ENCODE assay signal across 10 cellular contexts in genomic region chr2:9547272-9547991, GRCh38. TPM values are rescaled to one million over a fixed set of nuclear protein-coding genes. Genes with fewer than 3 reads are reported as not detected.
A peak's percentile ranks its signal among the peaks of the same experiment; 100 is the strongest.
DNase-seq lines count a peak whose midpoint lies in the region; ATAC-seq, FAIRE-seq and TF ChIP-seq lines count a peak whose summit lies in the region.
"Had no signal": no experiment of that assay in that cellular context is flagged by ENCODE, and none has a peak within 500 bp of the region (broad histone marks: within the 10 kb centered on the region; RNA-seq: fewer than 3 reads in every experiment).

No MANE protein-coding gene starts in this region.

- FAIRE-seq in HTR-8/SVneo (lab: Jason Lieb, UNC) (no peak), small intestine (lab: Jason Lieb, UNC) (no peak)

- H3K4me3 Mint-ChIP-seq in central memory CD8-positive, alpha-beta T cell = peak overlapping the region; percentile 12
- H3K4me3 Mint-ChIP-seq in nephron progenitor cell = no peak overlapping the region

- H3K27ac Mint-ChIP-seq in central memory CD8-positive, alpha-beta T cell (ENCODE audit: low read depth) = peak overlapping the region; percentile 71
- peak overlapping the region; percentile 29 for H3K27ac Mint-ChIP-seq in nephron progenitor cell

- no peaks in the 10 kb centered on the region for H3K27me3 ChIP-seq in DOHH2 (ENCODE audit: control insufficient read depth, low read length)
- no peaks in the 10 kb centered on the region for H3K27me3 ChIP-seq in Karpas-422 (ENCODE audit: low read length)
- no peaks in the 10 kb centered on the region for H3K27me3 ChIP-seq in small intestine (ENCODE audit: control insufficient read depth in 2 of 2, insufficient read depth in 2 of 2, low read length in 2 of 2)

- ATAC-seq in central memory CD8-positive, alpha-beta T cell (replicated peaks; ENCODE audit: extremely low read depth, poor library complexity, severe bottlenecking) = no peak
- no peak for ATAC-seq in HG03460 (IDR thresholded peaks at IDR 0.05; ENCODE audit: unreplicated experiment)

- peak overlapping the region; percentile 54 for H3K9ac ChIP-seq in Karpas-422 (ENCODE audit: low read length)

- TF ChIP-seq CTCF in DOHH2 (IDR thresholded peaks at IDR 0.05; ENCODE audit: low read depth, low read length, poor library complexity, severe bottlenecking) = no peak
- TF ChIP-seq CTCF in nephron progenitor cell (IDR thresholded peaks at IDR 0.05) = no peak

- no peak for DNase-seq in Karpas-422
- DNase-seq in central memory CD8-positive, alpha-beta T cell (ENCODE audit: low spot score in 2 of 2) = no peak
- DNase-seq in nephron progenitor cell = no peak
- no peak for DNase-seq in HTR-8/SVneo (ENCODE audit: insufficient read length, low spot score)
- no peak for DNase-seq in small intestine
- DNase-seq in NCI-H510A (lab: John Stamatoyannopoulos, UW) = no peak
- DNase-seq: NCI-H1048, WERI-Rb-1 had no signal

- H3K79me2 ChIP-seq in DOHH2 (ENCODE audit: control insufficient read depth, low read length) = peaks cover 88% of the 10 kb centered on the region
- peaks cover 99% of the 10 kb centered on the region for H3K79me2 ChIP-seq in Karpas-422 (ENCODE audit: low read length)

- H4K20me1 ChIP-seq in DOHH2 (ENCODE audit: control insufficient read depth, insufficient read depth, low read depth, low read length) (no peaks in the 10 kb centered on the region), Karpas-422 (ENCODE audit: insufficient read depth, low read depth, low read length) (no peaks in the 10 kb centered on the region)

- H3K36me3 ChIP-seq in DOHH2 (ENCODE audit: control insufficient read depth, low read length) (peaks cover 20% of the 10 kb centered on the region), Karpas-422 (ENCODE audit: insufficient read depth, low read length) (peaks cover 13% of the 10 kb centered on the region), small intestine (ENCODE audit: control insufficient read depth in 2 of 2, insufficient read depth in 2 of 2, low read length in 2 of 2) (no peaks in the 10 kb centered on the region)

- H3K9me2 ChIP-seq in DOHH2 (replicated peaks; ENCODE audit: control insufficient read depth, low read length) = no peaks in the 10 kb centered on the region
- H3K9me2 ChIP-seq in Karpas-422 (replicated peaks; ENCODE audit: insufficient read depth, low read length) = no peaks in the 10 kb centered on the region

- peaks cover 71% of the 10 kb centered on the region for H3F3A ChIP-seq in DOHH2 (ENCODE audit: control insufficient read depth, insufficient read depth)

- WGBS in small intestine, 3 donors = 83 to 93% (median 89%) methylated on average over 5 of the region's 5 CpGs

- no peaks in the 10 kb centered on the region for H3K9me3 ChIP-seq in DOHH2 (ENCODE audit: control insufficient read depth, insufficient read depth, low read length)
- no peaks in the 10 kb centered on the region for H3K9me3 ChIP-seq in Karpas-422 (ENCODE audit: low read length)
- no peaks in the 10 kb centered on the region for H3K9me3 ChIP-seq in small intestine (ENCODE audit: control insufficient read depth, low read depth)

- H3K27ac ChIP-seq in DOHH2 (ENCODE audit: low read depth, low read length) = peak overlapping the region; percentile 96
- H3K27ac ChIP-seq in Karpas-422 (ENCODE audit: low read length) = peak overlapping the region; percentile 94
- H3K27ac ChIP-seq in small intestine (ENCODE audit: low read depth in 1 of 2, low read length in 1 of 2) = peak overlapping the region in 1 of 2 donors; percentile 64
- H3K27ac ChIP-seq: WERI-Rb-1 had no signal

- H3K4me1 ChIP-seq in DOHH2 (ENCODE audit: control insufficient read depth, low read length) (peaks cover 98% of the 10 kb centered on the region), Karpas-422 (ENCODE audit: low read length) (peaks cover 96% of the 10 kb centered on the region), small intestine (ENCODE audit: control insufficient read depth in 2 of 2, insufficient read depth in 1 of 2, low read depth in 1 of 2, low read length in 1 of 2) (peaks cover 0 to 20% of the 10 kb centered on the region in 2 donors)

- H3K4me3 ChIP-seq in DOHH2 (ENCODE audit: low read length) (peak overlapping the region; percentile 72), Karpas-422 (ENCODE audit: low read length) (no peak overlapping the region), small intestine (ENCODE audit: low read depth in 1 of 2, low read length in 2 of 2) (no peak overlapping the region)

- no peaks in the 10 kb centered on the region for H3K27me3 Mint-ChIP-seq in central memory CD8-positive, alpha-beta T cell
- no peaks in the 10 kb centered on the region for H3K27me3 Mint-ChIP-seq in nephron progenitor cell (ENCODE audit: low read depth, poor library complexity)

- peak overlapping the region; percentile 96 for H3K4me2 ChIP-seq in DOHH2 (ENCODE audit: low read length)
- peak overlapping the region; percentile 90 for H3K4me2 ChIP-seq in Karpas-422 (ENCODE audit: low read depth, low read length, poor library complexity, severe bottlenecking)

- peaks cover 74% of the 10 kb centered on the region for H3K4me1 Mint-ChIP-seq in central memory CD8-positive, alpha-beta T cell
- peaks cover 39% of the 10 kb centered on the region for H3K4me1 Mint-ChIP-seq in nephron progenitor cell

- H2AFZ ChIP-seq in Karpas-422 (ENCODE audit: low read length) = no peak overlapping the region

- H3K9me3 Mint-ChIP-seq in central memory CD8-positive, alpha-beta T cell = no peaks in the 10 kb centered on the region
- H3K9me3 Mint-ChIP-seq in nephron progenitor cell = no peaks in the 10 kb centered on the region

- peaks cover 9% of the 10 kb centered on the region for H3K36me3 Mint-ChIP-seq in central memory CD8-positive, alpha-beta T cell (ENCODE audit: insufficient read depth)
- H3K36me3 Mint-ChIP-seq in nephron progenitor cell (ENCODE audit: low read depth) = peaks cover 18% of the 10 kb centered on the region

RNA-seq across cellular contexts. Expression of gene ADAM17, which starts 8.2 kb away (rescaled TPM):
- total RNA-seq in Karpas-422 (2014; rRNA removed; shearing (Covaris generic); ENCODE audit: low replicate concordance) = 36.6 and 39.8 TPM in 2 replicates
- 1 to 10 TPM; 2.9 to 7.9 (median 3.5) TPM for polyA plus RNA-seq in small intestine
